Comparison of ENCODE assay signal across 20 cellular contexts in genomic region chr16:57094911-57095310, GRCh38.
"Had no signal": no experiment of that assay in that cellular context is flagged by ENCODE, and none has a peak within 500 bp of the region (broad histone marks: within the 10 kb centered on the region; RNA-seq: fewer than 3 reads in every experiment).

No MANE protein-coding gene starts in this region.

- H2AFZ ChIP-seq: parathyroid adenoma had no signal

- H3K27ac Mint-ChIP-seq: activated CD4-positive, alpha-beta memory T cell treated with anti-CD3 and anti-CD28 coated beads for 36 hours; activated CD4-positive, alpha-beta T cell treated with anti-CD3 and anti-CD28 coated beads for 36 hours; activated naive CD8-positive, alpha-beta T cell treated with anti-CD3 and anti-CD28 coated beads, Interleukin-2, amount 50 U/mL, for 24 hours; activated T-helper 1 cell treated with anti-CD3 and anti-CD28 coated beads, Interleukin-12 subunit alpha, Interleukin-12 subunit beta, Interleukin-2, Interleukin-4 antibody, amounts not matched to agents 30 ng/mL and 10 ng/mL and 1 ng/mL, durations not matched to agents 14 hours and 24 hours and 36 hours; stimulated activated effector memory CD8-positive, alpha-beta T cell treated with anti-CD3 and anti-CD28 coated beads, Interleukin-12 subunit alpha, Interleukin-12 subunit beta, amount 100 ng/mL, for 72 hours; T-cell; WTC11 had no signal

- H3K27ac ChIP-seq: gastrocnemius medialis, parathyroid adenoma, stomach had no signal

- H3K9me3 ChIP-seq: gastrocnemius medialis, heart right ventricle, stomach had no signal

- H3K27me3 ChIP-seq: gastrocnemius medialis, heart right ventricle had no signal

- H3K4me2 ChIP-seq: smooth muscle cell had no signal

- H3K36me3 ChIP-seq: gastrocnemius medialis, stomach had no signal

- H3K4me3 ChIP-seq: gastrocnemius medialis, smooth muscle cell had no signal

- H3K4me3 Mint-ChIP-seq: activated CD4-positive, alpha-beta memory T cell treated with anti-CD3 and anti-CD28 coated beads for 36 hours; activated CD4-positive, alpha-beta T cell treated with anti-CD3 and anti-CD28 coated beads for 36 hours; activated naive CD8-positive, alpha-beta T cell treated with anti-CD3 and anti-CD28 coated beads, Interleukin-2, amount 50 U/mL, for 24 hours; stimulated activated effector memory CD8-positive, alpha-beta T cell treated with anti-CD3 and anti-CD28 coated beads, Interleukin-12 subunit alpha, Interleukin-12 subunit beta, amount 100 ng/mL, for 72 hours had no signal

- H3K36me3 Mint-ChIP-seq: activated CD4-positive, alpha-beta memory T cell treated with anti-CD3 and anti-CD28 coated beads for 36 hours; T-cell; WTC11 had no signal

- DNase-seq: activated CD4-positive, alpha-beta memory T cell treated with anti-CD3 and anti-CD28 coated beads for 36 hours; activated CD4-positive, alpha-beta T cell treated with anti-CD3 and anti-CD28 coated beads for 36 hours; activated naive CD8-positive, alpha-beta T cell treated with anti-CD3 and anti-CD28 coated beads, Interleukin-2, amount 50 U/mL, for 24 hours; activated T-cell treated with anti-CD3 and anti-CD28 coated beads for 4 hours; aorta; effector CD8-positive, alpha-beta T cell; gastrocnemius medialis; heart right ventricle; kidney glomerular epithelial cell; left ventricle myocardium superior; stimulated activated CD4-positive, alpha-beta T cell treated with anti-CD3 and anti-CD28 coated beads, Interleukin-4, amount 100 ng/mL, for 24 hours; stomach; T-cell had no signal

- ATAC-seq: activated CD4-positive, alpha-beta T cell treated with anti-CD3 and anti-CD28 coated beads for 36 hours; activated naive CD8-positive, alpha-beta T cell treated with anti-CD3 and anti-CD28 coated beads, Interleukin-2, amount 50 U/mL, for 24 hours; esophagus mucosa; gastrocnemius medialis; heart right ventricle; left ventricle myocardium superior; sciatic nerve; stimulated activated effector memory CD8-positive, alpha-beta T cell treated with anti-CD3 and anti-CD28 coated beads, Interleukin-12 subunit alpha, Interleukin-12 subunit beta, amount 100 ng/mL, for 72 hours; T-cell; WTC11 had no signal

- H3K9me3 Mint-ChIP-seq: activated CD4-positive, alpha-beta memory T cell treated with anti-CD3 and anti-CD28 coated beads for 36 hours; activated naive CD8-positive, alpha-beta T cell treated with anti-CD3 and anti-CD28 coated beads, Interleukin-2, amount 50 U/mL, for 24 hours; activated T-helper 1 cell treated with anti-CD3 and anti-CD28 coated beads, Interleukin-12 subunit alpha, Interleukin-12 subunit beta, Interleukin-2, Interleukin-4 antibody, amounts not matched to agents 30 ng/mL and 10 ng/mL and 1 ng/mL, durations not matched to agents 14 hours and 24 hours and 36 hours; stimulated activated effector memory CD8-positive, alpha-beta T cell treated with anti-CD3 and anti-CD28 coated beads, Interleukin-12 subunit alpha, Interleukin-12 subunit beta, amount 100 ng/mL, for 72 hours; T-cell had no signal

- H3K9ac ChIP-seq: parathyroid adenoma had no signal
